In genomic region chr5:52655163-52655562, GRCh38 we compare ENCODE assay signal across 25 cellular contexts.
"Had no signal": no experiment of that assay in that cellular context is flagged by ENCODE, and none has a peak within 500 bp of the region (broad histone marks: within the 10 kb centered on the region; RNA-seq: fewer than 3 reads in every experiment).

No MANE protein-coding gene starts in this region.

- H3K4me3 ChIP-seq: stomach, suprapubic skin, testis, thoracic aorta, thyroid gland, tibial artery, tibial nerve, transverse colon, upper lobe of left lung, upper lobe of right lung, uterus, vagina had no signal

- ATAC-seq: stimulated activated effector memory CD8-positive, alpha-beta T cell treated with anti-CD3 and anti-CD28 coated beads, Interleukin-12 subunit alpha, Interleukin-12 subunit beta, amount 100 ng/mL, for 72 hours; stimulated activated memory B cell treated with anti-CD40 and anti-IgM and Interleukin-4, amounts not matched to agents 10 μg/mL and 1 μg/mL and 100 μg/mL, for 72 hours; stimulated activated naive B cell treated with anti-CD40 and anti-IgM and Interleukin-4, amounts not matched to agents 10 μg/mL and 1 μg/mL and 100 μg/mL, for 72 hours; stimulated activated naive CD8-positive, alpha-beta T cell treated with anti-CD3 and anti-CD28 coated beads, Interleukin-15, amount 100 ng/mL, for 72 hours; stimulated activated naive CD8-positive, alpha-beta T cell treated with anti-CD3 and anti-CD28 coated beads, Interleukin-15, Interleukin-2, amounts not matched to agents 100 U/mL and 50 U/mL, for 24 hours; upper lobe of right lung had no signal

- H3K9me3 ChIP-seq: stomach, suprapubic skin, testis, thoracic aorta, thyroid gland, tibial artery, tibial nerve, transverse colon, upper lobe of left lung, upper lobe of right lung, uterus, vagina had no signal

- H3K36me3 ChIP-seq: stomach, suprapubic skin, thoracic aorta, thyroid gland, tibial artery, tibial nerve, transverse colon, upper lobe of left lung, upper lobe of right lung, uterus, vagina had no signal

- H3K4me1 ChIP-seq: suprapubic skin, testis, thyroid gland, tibial artery, transverse colon, upper lobe of right lung, uterus, vagina had no signal

- DNase-seq: stimulated activated CD4-positive, alpha-beta T cell treated with anti-CD3 and anti-CD28 coated beads, Interleukin-2, amount 100 ng/mL, for 48 hours; stimulated activated CD4-positive, alpha-beta T cell treated with anti-CD3 and anti-CD28 coated beads, Interleukin-4, amount 100 ng/mL, for 1 hour; stimulated activated CD4-positive, alpha-beta T cell treated with anti-CD3 and anti-CD28 coated beads, Interleukin-4, amount 100 ng/mL, for 24 hours; stimulated activated CD4-positive, alpha-beta T cell treated with anti-CD3 and anti-CD28 coated beads, Interleukin-4, amount 100 ng/mL, for 4 hours; stimulated activated CD8-positive, alpha-beta memory T cell treated with anti-CD3 and anti-CD28 coated beads, Interleukin-4, amount 100 ng/mL, for 48 hours; stimulated activated naive B cell treated with anti-CD40 and anti-IgM and Interleukin-4, amounts not matched to agents 10 μg/mL and 1 μg/mL and 100 μg/mL, for 72 hours; stimulated activated naive CD4-positive, alpha-beta T cell; stimulated activated naive CD4-positive, alpha-beta T cell treated with Interleukin-2 at 50 U/mL for 16 hours; stimulated activated naive CD8-positive, alpha-beta T cell treated with anti-CD3 and anti-CD28 coated beads, Interleukin-15, amount 100 ng/mL, for 72 hours; stimulated activated naive CD8-positive, alpha-beta T cell treated with anti-CD3 and anti-CD28 coated beads, Interleukin-15, Interleukin-2, amounts not matched to agents 100 U/mL and 50 U/mL, for 24 hours; stomach; substantia nigra; testis; thyroid gland; tibial artery; transverse colon; upper lobe of left lung; upper lobe of right lung; uterus had no signal

- H3K27ac ChIP-seq: stomach, suprapubic skin, testis, thoracic aorta, thyroid gland, tibial artery, tibial nerve, transverse colon, upper lobe of left lung, upper lobe of right lung, uterus, vagina had no signal

- H3K27me3 ChIP-seq: stomach, suprapubic skin, testis, thyroid gland, tibial artery, upper lobe of left lung, upper lobe of right lung, uterus, vagina had no signal
